ENCODE assay signal across 16 cellular contexts in genomic region chr10:77987671-77988070, GRCh38.
"Had no signal": no experiment of that assay in that cellular context is flagged by ENCODE, and none has a peak within 500 bp of the region (broad histone marks: within the 10 kb centered on the region; RNA-seq: fewer than 3 reads in every experiment).

No MANE protein-coding gene starts in this region.

- H3K27me3 ChIP-seq: breast epithelium, hepatocyte, stomach, upper lobe of left lung had no signal

- H3K27me3 Mint-ChIP-seq: activated CD4-positive, alpha-beta memory T cell treated with anti-CD3 and anti-CD28 coated beads for 36 hours had no signal

- H3K27ac Mint-ChIP-seq: activated CD4-positive, alpha-beta memory T cell treated with anti-CD3 and anti-CD28 coated beads for 36 hours; activated T-helper 2 cell treated with anti-CD3 and anti-CD28 coated beads, Interferon-gamma antibody, Interleukin-2, Interleukin-4, amounts not matched to agents 10 μg/mL and 5 μg/mL and 100 μg/mL, durations not matched to agents 14 hours and 24 hours and 36 hours; natural killer cell had no signal

- H3K9me3 Mint-ChIP-seq: activated CD4-positive, alpha-beta memory T cell treated with anti-CD3 and anti-CD28 coated beads for 36 hours; activated T-helper 2 cell treated with anti-CD3 and anti-CD28 coated beads, Interferon-gamma antibody, Interleukin-2, Interleukin-4, amounts not matched to agents 10 μg/mL and 5 μg/mL and 100 μg/mL, durations not matched to agents 14 hours and 24 hours and 36 hours; natural killer cell had no signal

- DNase-seq: activated CD4-positive, alpha-beta memory T cell treated with anti-CD3 and anti-CD28 coated beads for 36 hours; activated naive CD4-positive, alpha-beta T cell treated with Interleukin-2 at 50 U/mL for 16 hours; activated T-cell treated with anti-CD3 and anti-CD28 coated beads for 4 hours; effector memory CD4-positive, alpha-beta T cell; mesendoderm; natural killer cell; posterior cingulate gyrus; small intestine; stimulated activated CD4-positive, alpha-beta T cell treated with anti-CD3 and anti-CD28 coated beads, Interleukin-15, amount 100 ng/mL, for 24 hours; stimulated activated CD4-positive, alpha-beta T cell treated with anti-CD3 and anti-CD28 coated beads, Interleukin-2, amount 100 ng/mL, for 48 hours; stomach; upper lobe of left lung; WERI-Rb-1 had no signal

- H3K4me1 ChIP-seq: breast epithelium, stomach had no signal

- H3K4me3 Mint-ChIP-seq: activated CD4-positive, alpha-beta memory T cell treated with anti-CD3 and anti-CD28 coated beads for 36 hours; natural killer cell had no signal

- H3K27ac ChIP-seq: breast epithelium, hepatocyte, upper lobe of left lung had no signal

- H3K4me3 ChIP-seq: breast epithelium, hepatocyte, stomach, upper lobe of left lung had no signal

- H3K4me1 Mint-ChIP-seq: natural killer cell had no signal

- ATAC-seq: natural killer cell had no signal

- H3K9me3 ChIP-seq: breast epithelium, stomach, upper lobe of left lung had no signal

- H3K36me3 ChIP-seq: breast epithelium had no signal
